In genomic region chr1:228107636-228108035, GRCh38 we compare ENCODE assay signal across 13 cellular contexts. TPM values are rescaled to one million over a fixed set of nuclear protein-coding genes. Genes with fewer than 3 reads are reported as not detected.
DNase-seq lines count a peak whose midpoint lies in the region; ATAC-seq lines count a peak whose summit lies in the region.
"Had no signal": no experiment of that assay in that cellular context is flagged by ENCODE, and none has a peak within 500 bp of the region (broad histone marks: within the 10 kb centered on the region; RNA-seq: fewer than 3 reads in every experiment).

No MANE protein-coding gene starts in this region.

- CTCF ChIA-PET in T-cell (lab: Charles Lee): no interaction called here

- DNase-seq in stimulated activated naive CD8-positive, alpha-beta T cell treated with anti-CD3 and anti-CD28 coated beads, Interleukin-15, Interleukin-2, amounts not matched to agents 100 U/mL and 50 U/mL, for 24 hours: no peak
- no peak for DNase-seq in T-cell
- DNase-seq in immature natural killer cell: no peak
- no peak for DNase-seq in cerebellar cortex (ENCODE audit: low spot score)
- DNase-seq: activated effector memory CD4-positive, alpha-beta T cell treated with Interleukin-2 at 50 U/mL for 16 hours; NCI-H1930; psoas muscle; T1000; tibial artery had no signal

- ATAC-seq in stimulated activated naive CD8-positive, alpha-beta T cell treated with anti-CD3 and anti-CD28 coated beads, Interleukin-15, Interleukin-2, amounts not matched to agents 100 U/mL and 50 U/mL, for 24 hours: no peak
- ATAC-seq in T-cell (replicated peaks in 1 of 4) (no peak), GM19463 (IDR thresholded peaks at IDR 0.05; ENCODE audit: unreplicated experiment) (no peak), HG02763 (IDR thresholded peaks at IDR 0.05; ENCODE audit: unreplicated experiment) (no peak), GM18861 (IDR thresholded peaks at IDR 0.05; ENCODE audit: unreplicated experiment) (no peak)
- ATAC-seq: psoas muscle had no signal

- no peaks in the 10 kb centered on the region for H3K27me3 Mint-ChIP-seq in stimulated activated naive CD8-positive, alpha-beta T cell treated with anti-CD3 and anti-CD28 coated beads, Interleukin-15, Interleukin-2, amounts not matched to agents 100 ng/mL and 50 ng/mL, for 24 hours
- no peaks in the 10 kb centered on the region for H3K27me3 Mint-ChIP-seq in T-cell
- H3K27me3 Mint-ChIP-seq in immature natural killer cell (ENCODE audit: low read depth in 3 of 3): peaks cover 6 to 11% (median 10%) of the 10 kb centered on the region in 3 donors

- peak overlapping the region; percentile 91 for H3K4me3 Mint-ChIP-seq in stimulated activated naive CD8-positive, alpha-beta T cell treated with anti-CD3 and anti-CD28 coated beads, Interleukin-15, Interleukin-2, amounts not matched to agents 100 ng/mL and 50 ng/mL, for 24 hours
- H3K4me3 Mint-ChIP-seq in T-cell (peak overlapping the region; percentile 79 to 93 (median 81)), immature natural killer cell (peak overlapping the region; percentile 91 to 94 (median 92))

- POLR2A ChIA-PET in T-cell (lab: Charles Lee): no interaction called here

- no peaks in the 10 kb centered on the region for H3K9me3 Mint-ChIP-seq in stimulated activated naive CD8-positive, alpha-beta T cell treated with anti-CD3 and anti-CD28 coated beads, Interleukin-15, Interleukin-2, amounts not matched to agents 100 ng/mL and 50 ng/mL, for 24 hours
- H3K9me3 Mint-ChIP-seq in T-cell (no peaks in the 10 kb centered on the region), immature natural killer cell (peaks cover 0 to 2% (median 0%) of the 10 kb centered on the region in 6 donors)

- H3K36me3 Mint-ChIP-seq in stimulated activated naive CD8-positive, alpha-beta T cell treated with anti-CD3 and anti-CD28 coated beads, Interleukin-15, Interleukin-2, amounts not matched to agents 100 ng/mL and 50 ng/mL, for 24 hours (ENCODE audit: low read depth): peaks cover 9% of the 10 kb centered on the region
- peaks cover 8% of the 10 kb centered on the region for H3K36me3 Mint-ChIP-seq in T-cell
- H3K36me3 Mint-ChIP-seq in immature natural killer cell: peaks cover 0 to 5% (median 0%) of the 10 kb centered on the region in 3 donors

- H3K4me1 Mint-ChIP-seq in stimulated activated naive CD8-positive, alpha-beta T cell treated with anti-CD3 and anti-CD28 coated beads, Interleukin-15, Interleukin-2, amounts not matched to agents 100 ng/mL and 50 ng/mL, for 24 hours (ENCODE audit: low read depth): peaks cover 38% of the 10 kb centered on the region
- peaks cover 27 to 40% (median 30%) of the 10 kb centered on the region in 3 donors for H3K4me1 Mint-ChIP-seq in T-cell
- H3K4me1 Mint-ChIP-seq in immature natural killer cell: peaks cover 36 to 37% of the 10 kb centered on the region in 2 donors

- no peak overlapping the region for H3K27ac Mint-ChIP-seq in stimulated activated naive CD8-positive, alpha-beta T cell treated with anti-CD3 and anti-CD28 coated beads, Interleukin-15, Interleukin-2, amounts not matched to agents 100 ng/mL and 50 ng/mL, for 24 hours
- H3K27ac Mint-ChIP-seq in T-cell: peak overlapping the region; percentile 39 to 85
- H3K27ac Mint-ChIP-seq in immature natural killer cell: peak overlapping the region in 4 of 6 donors; percentile 50 to 93 (median 55)

RNA-seq across cellular contexts. Expression of gene MRPL55, which starts 1.5 kb away (rescaled TPM):
- 10 to 100 TPM; 49.7 to 63.5 (median 55.9) TPM for total RNA-seq in T-cell
- 100 to 1,000 TPM; 125 to 230 (median 129) TPM for polyA plus RNA-seq in immature natural killer cell

RNA-seq across cellular contexts. Expression of gene C1orf35, which starts 4.5 kb away (rescaled TPM):
- 10 to 100 TPM; 19.7 to 34.0 (median 32.3) TPM for total RNA-seq in T-cell
- polyA plus RNA-seq in immature natural killer cell: 10 to 100 TPM in 2 of 3 donors, 1 to 10 TPM in 1; 1.8 to 21.7 (median 16.6) TPM

RNA-seq across cellular contexts. Expression of gene ARF1, which starts 25.1 kb away (rescaled TPM):
- total RNA-seq in T-cell: 100 to 1,000 TPM; 232 to 309 (median 258) TPM
- polyA plus RNA-seq in immature natural killer cell: 100 to 1,000 TPM; 533 to 916 (median 674) TPM

RNA-seq across cellular contexts. Expression of gene GUK1, which starts 32.4 kb away (rescaled TPM):
- 100 to 1,000 TPM; 201 to 318 (median 223) TPM for total RNA-seq in T-cell
- polyA plus RNA-seq in immature natural killer cell: 100 to 1,000 TPM; 516 to 803 (median 763) TPM

RNA-seq across cellular contexts. Expression of gene GJC2, which starts 42.1 kb away (rescaled TPM):
- total RNA-seq in T-cell: 1 to 10 TPM; 1.1 to 3.1 (median 1.6) TPM
- not detected for polyA plus RNA-seq in immature natural killer cell
